In the genomic region with DNA sequence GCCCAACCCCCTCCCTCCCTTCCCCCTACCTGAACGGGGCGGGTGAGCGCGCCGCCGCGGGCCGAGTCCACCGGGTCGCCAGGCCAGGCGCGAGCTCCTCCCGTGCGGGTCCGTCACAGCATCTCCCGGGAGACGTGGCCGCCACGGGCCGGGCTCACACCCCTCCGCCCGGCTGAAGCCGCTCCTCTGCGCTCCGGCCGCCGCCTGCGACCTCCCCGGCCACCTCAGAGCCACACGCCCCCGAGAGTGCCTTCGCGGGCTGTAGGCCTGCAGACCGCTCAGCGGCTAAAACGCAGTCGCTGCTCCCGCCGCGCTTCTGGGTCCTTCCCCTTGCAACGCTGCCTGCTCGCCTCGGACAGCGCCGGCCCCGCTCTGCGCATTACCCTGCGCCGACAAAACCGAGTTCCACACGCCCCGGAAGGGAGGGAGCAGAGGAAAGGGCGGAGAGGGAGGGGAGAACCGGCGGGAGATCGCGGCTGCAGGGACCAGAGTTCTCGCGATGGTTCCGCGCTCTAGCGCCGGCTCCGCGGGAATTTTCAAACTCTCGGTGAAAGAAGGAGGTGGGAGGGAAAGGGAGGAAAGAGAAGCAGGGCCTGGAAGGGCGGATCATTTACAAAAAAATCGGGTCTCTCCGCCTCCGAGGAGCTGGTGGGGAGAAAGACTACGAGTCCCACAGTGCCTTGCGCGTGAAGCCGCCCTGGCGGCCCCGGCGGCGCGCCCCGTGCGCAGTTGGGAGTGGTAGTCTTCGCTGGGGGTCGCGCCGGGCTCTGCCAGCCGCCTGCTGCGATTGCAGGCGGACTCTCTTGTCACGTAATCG, we compare ENCODE assay signal across 1 cellular context.
A peak's percentile ranks its signal among the peaks of the same experiment; 100 is the strongest.
TF ChIP-seq lines count a peak whose summit lies in the region.

A gene with protein sequence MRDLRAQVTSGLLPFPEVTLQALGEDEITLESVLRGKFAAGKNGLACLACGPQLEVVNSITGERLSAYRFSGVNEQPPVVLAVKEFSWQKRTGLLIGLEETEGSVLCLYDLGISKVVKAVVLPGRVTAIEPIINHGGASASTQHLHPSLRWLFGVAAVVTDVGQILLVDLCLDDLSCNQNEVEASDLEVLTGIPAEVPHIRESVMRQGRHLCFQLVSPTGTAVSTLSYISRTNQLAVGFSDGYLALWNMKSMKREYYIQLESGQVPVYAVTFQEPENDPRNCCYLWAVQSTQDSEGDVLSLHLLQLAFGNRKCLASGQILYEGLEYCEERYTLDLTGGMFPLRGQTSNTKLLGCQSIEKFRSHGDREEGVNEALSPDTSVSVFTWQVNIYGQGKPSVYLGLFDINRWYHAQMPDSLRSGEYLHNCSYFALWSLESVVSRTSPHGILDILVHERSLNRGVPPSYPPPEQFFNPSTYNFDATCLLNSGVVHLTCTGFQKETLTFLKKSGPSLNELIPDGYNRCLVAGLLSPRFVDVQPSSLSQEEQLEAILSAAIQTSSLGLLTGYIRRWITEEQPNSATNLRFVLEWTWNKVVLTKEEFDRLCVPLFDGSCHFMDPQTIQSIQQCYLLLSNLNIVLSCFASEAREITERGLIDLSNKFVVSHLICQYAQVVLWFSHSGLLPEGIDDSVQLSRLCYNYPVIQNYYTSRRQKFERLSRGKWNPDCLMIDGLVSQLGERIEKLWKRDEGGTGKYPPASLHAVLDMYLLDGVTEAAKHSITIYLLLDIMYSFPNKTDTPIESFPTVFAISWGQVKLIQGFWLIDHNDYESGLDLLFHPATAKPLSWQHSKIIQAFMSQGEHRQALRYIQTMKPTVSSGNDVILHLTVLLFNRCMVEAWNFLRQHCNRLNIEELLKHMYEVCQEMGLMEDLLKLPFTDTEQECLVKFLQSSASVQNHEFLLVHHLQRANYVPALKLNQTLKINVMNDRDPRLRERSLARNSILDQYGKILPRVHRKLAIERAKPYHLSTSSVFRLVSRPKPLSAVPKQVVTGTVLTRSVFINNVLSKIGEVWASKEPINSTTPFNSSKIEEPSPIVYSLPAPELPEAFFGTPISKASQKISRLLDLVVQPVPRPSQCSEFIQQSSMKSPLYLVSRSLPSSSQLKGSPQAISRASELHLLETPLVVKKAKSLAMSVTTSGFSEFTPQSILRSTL (N-terminal part only) (minus strand): TSS at position 400 of the 817 bp plus-strand sequence. CDS start 13,578 bp downstream, outside the sequence.

TF ChIP-seq in HepG2, 621 proteins besides CTCF, POLR2A, EP300 and RAD21 (continued from another document and continues in another):
- TF ChIP-seq AKNA (CRISPR knock-in tag; IDR thresholded peaks at IDR 0.05; ENCODE audit: borderline replicate concordance) = no peak
- TF ChIP-seq ZNF746 (CRISPR knock-in tag; IDR thresholded peaks at IDR 0.05) = peak; percentile 91
- TF ChIP-seq HOXA5 (CRISPR knock-in tag; IDR thresholded peaks at IDR 0.05) = no peak; the same call in 1 of the 2 replicates
- TF ChIP-seq TRIM22 (IDR thresholded peaks at IDR 0.05) = no peak
- peak; percentile 82; the same call in 1 of the 2 replicates for TF ChIP-seq ZNF747 (CRISPR knock-in tag; IDR thresholded peaks at IDR 0.05; ENCODE audit: borderline replicate concordance)
- peak; percentile 94 for TF ChIP-seq SAP130 (CRISPR knock-in tag; IDR thresholded peaks at IDR 0.05; ENCODE audit: low read depth)
- no peak for TF ChIP-seq ZNF337 (CRISPR knock-in tag; IDR thresholded peaks at IDR 0.05; ENCODE audit: borderline replicate concordance, low read depth)
- no peak for TF ChIP-seq HMG20A (CRISPR knock-in tag; IDR thresholded peaks at IDR 0.05; ENCODE audit: borderline replicate concordance)
- peak; percentile 80; the same call in 1 of the 2 replicates for TF ChIP-seq ZNF691 (CRISPR knock-in tag; IDR thresholded peaks at IDR 0.05; ENCODE audit: borderline replicate concordance, low read depth)
- peak; percentile 16; the same call in 1 of the 2 replicates for TF ChIP-seq ZNF552 (CRISPR knock-in tag; IDR thresholded peaks at IDR 0.05; ENCODE audit: borderline replicate concordance)
- TF ChIP-seq, protein P1, sequence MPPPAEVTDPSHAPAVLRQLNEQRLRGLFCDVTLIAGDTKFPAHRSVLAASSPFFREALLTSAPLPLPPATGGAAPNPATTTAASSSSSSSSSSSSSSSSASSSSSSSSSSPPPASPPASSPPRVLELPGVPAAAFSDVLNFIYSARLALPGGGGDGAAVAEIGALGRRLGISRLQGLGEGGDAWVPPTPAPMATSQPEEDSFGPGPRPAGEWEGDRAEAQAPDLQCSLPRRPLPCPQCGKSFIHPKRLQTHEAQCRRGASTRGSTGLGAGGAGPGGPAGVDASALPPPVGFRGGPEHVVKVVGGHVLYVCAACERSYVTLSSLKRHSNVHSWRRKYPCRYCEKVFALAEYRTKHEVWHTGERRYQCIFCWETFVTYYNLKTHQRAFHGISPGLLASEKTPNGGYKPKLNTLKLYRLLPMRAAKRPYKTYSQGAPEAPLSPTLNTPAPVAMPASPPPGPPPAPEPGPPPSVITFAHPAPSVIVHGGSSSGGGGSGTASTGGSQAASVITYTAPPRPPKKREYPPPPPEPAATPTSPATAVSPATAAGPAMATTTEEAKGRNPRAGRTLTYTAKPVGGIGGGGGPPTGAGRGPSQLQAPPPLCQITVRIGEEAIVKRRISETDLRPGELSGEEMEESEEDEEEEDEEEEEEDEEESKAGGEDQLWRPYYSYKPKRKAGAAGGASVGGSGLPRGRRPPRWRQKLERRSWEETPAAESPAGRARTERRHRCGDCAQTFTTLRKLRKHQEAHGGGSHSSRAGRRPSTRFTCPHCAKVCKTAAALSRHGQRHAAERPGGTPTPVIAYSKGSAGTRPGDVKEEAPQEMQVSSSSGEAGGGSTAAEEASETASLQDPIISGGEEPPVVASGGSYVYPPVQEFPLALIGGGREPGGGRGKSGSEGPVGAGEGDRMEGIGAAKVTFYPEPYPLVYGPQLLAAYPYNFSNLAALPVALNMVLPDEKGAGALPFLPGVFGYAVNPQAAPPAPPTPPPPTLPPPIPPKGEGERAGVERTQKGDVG (CRISPR knock-in tag; IDR thresholded peaks at IDR 0.05; ENCODE audit: borderline replicate concordance) = no peak
- TF ChIP-seq NRL (CRISPR knock-in tag; IDR thresholded peaks at IDR 0.05; ENCODE audit: borderline replicate concordance) = peak; percentile 93
- TF ChIP-seq ZNF83 (CRISPR knock-in tag; IDR thresholded peaks at IDR 0.05; ENCODE audit: borderline replicate concordance) = peak; percentile 88; the same call in 1 of the 2 replicates
- no peak for TF ChIP-seq ZNF577 (CRISPR knock-in tag; IDR thresholded peaks at IDR 0.05; ENCODE audit: borderline replicate concordance, low read depth)
- no peak for TF ChIP-seq PHF5A (CRISPR knock-in tag; IDR thresholded peaks at IDR 0.05; ENCODE audit: low read depth, unreplicated experiment)
- TF ChIP-seq, protein P2, sequence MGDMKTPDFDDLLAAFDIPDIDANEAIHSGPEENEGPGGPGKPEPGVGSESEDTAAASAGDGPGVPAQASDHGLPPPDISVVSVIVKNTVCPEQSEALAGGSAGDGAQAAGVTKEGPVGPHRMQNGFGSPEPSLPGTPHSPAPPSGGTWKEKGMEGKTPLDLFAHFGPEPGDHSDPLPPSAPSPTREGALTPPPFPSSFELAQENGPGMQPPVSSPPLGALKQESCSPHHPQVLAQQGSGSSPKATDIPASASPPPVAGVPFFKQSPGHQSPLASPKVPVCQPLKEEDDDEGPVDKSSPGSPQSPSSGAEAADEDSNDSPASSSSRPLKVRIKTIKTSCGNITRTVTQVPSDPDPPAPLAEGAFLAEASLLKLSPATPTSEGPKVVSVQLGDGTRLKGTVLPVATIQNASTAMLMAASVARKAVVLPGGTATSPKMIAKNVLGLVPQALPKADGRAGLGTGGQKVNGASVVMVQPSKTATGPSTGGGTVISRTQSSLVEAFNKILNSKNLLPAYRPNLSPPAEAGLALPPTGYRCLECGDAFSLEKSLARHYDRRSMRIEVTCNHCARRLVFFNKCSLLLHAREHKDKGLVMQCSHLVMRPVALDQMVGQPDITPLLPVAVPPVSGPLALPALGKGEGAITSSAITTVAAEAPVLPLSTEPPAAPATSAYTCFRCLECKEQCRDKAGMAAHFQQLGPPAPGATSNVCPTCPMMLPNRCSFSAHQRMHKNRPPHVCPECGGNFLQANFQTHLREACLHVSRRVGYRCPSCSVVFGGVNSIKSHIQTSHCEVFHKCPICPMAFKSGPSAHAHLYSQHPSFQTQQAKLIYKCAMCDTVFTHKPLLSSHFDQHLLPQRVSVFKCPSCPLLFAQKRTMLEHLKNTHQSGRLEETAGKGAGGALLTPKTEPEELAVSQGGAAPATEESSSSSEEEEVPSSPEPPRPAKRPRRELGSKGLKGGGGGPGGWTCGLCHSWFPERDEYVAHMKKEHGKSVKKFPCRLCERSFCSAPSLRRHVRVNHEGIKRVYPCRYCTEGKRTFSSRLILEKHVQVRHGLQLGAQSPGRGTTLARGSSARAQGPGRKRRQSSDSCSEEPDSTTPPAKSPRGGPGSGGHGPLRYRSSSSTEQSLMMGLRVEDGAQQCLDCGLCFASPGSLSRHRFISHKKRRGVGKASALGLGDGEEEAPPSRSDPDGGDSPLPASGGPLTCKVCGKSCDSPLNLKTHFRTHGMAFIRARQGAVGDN (CRISPR knock-in tag; IDR thresholded peaks at IDR 0.05) = peak; percentile 87
- TF ChIP-seq BRD4 (CRISPR knock-in tag; IDR thresholded peaks at IDR 0.05) = peak; percentile 84
- no peak; the same call in 1 of the 2 replicates for TF ChIP-seq ZNF367 (CRISPR knock-in tag; IDR thresholded peaks at IDR 0.05; ENCODE audit: borderline replicate concordance)
- TF ChIP-seq MEIS2 (CRISPR knock-in tag; IDR thresholded peaks at IDR 0.05) = no peak
- TF ChIP-seq BHLHE40 (IDR thresholded peaks at IDR 0.05; ENCODE audit: low read length) = no peak; the same call in 1 of the 2 replicates
